8 cellular contexts compared by ENCODE assay signal in the genomic region with DNA sequence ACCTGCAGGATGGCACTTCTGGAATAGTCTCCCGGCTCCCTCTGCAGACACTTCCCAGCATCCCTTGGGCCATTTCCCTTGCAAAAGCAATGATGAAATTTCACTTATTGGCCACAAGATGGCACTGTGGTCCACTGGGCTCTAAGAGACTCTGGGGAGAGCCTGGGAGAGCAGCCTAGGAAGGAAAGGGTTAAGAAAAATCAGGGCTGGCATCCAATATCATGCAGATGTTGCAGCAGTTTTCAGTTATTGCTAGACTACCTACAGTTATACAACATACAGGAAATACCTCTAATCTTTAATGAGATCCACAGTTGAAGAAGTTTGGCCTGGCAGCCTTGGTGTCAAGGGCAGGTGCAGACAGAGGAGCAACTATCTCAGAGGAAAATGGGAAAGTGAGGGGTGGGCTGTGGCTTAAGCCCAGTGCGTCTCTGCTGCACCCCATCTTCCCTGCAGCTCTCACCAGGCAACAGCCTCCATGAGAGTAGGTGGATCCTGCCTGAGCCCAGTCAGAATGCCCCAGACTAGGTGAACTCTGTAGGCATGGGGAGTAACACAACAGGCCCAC.
DNase-seq lines count a peak whose midpoint lies in the region; ATAC-seq, FAIRE-seq and TF ChIP-seq lines count a peak whose summit lies in the region.

No MANE protein-coding gene starts in this region.

- intact Hi-C loops in K562 (cut with micrococcal nuclease): no loop called here

- H3K4me3 ChIP-seq in K562: no peak overlapping the region

- TF ChIP-seq CTCF in K562 (IDR thresholded peaks at IDR 0.05 in 2 of 3, conservative IDR thresholded peaks at IDR 0.05 in 1 of 3; ENCODE audit: insufficient read depth in 2 of 3, low read depth in 1 of 3, low read length in 3 of 3): peak; percentile 78 to 94 (median 88)

- no peak overlapping the region for H3K27ac ChIP-seq in K562 (ENCODE audit: extremely low read depth, low read depth, low read length)

- DNase-seq in NCI-H2107 treated with DMSO at 0.1 percent for 48 hours (lab: John Stamatoyannopoulos, UW; ENCODE audit: unreplicated experiment) (peak; percentile 40), NCI-H2107 (lab: John Stamatoyannopoulos, UW) (no peak), NCI-H82 treated with DMSO at 0.1 percent for 48 hours (lab: John Stamatoyannopoulos, UW; ENCODE audit: unreplicated experiment) (peak; percentile 63), K562 (ENCODE audit: extremely low read depth in 1 of 4, low spot score in 3 of 4) (peak; percentile 64 to 79 (median 76)), iris pigment epithelial cell (ENCODE audit: low read depth) (peak; percentile 78), stromal cell of bone marrow (ENCODE audit: low read depth) (peak; percentile 68)

- peak; percentile 90 for ATAC-seq in GM19452 (IDR thresholded peaks at IDR 0.05; ENCODE audit: unreplicated experiment)
- peak; percentile 82 for ATAC-seq in HG03439 (IDR thresholded peaks at IDR 0.05; ENCODE audit: unreplicated experiment)
- peak; percentile 99 for ATAC-seq in K562

- TF ChIP-seq EP300 in K562 (IDR thresholded peaks at IDR 0.05; ENCODE audit: low read length): no peak

- POLR2A ChIA-PET in K562 (lab: Yijun Ruan, JAX): interaction anchor here (0.6 kb wide), 2 partner anchors 657 to 750 kb away, joined by 3 to 4 read pairs; no protein-coding TSS in a partner anchor

- no peaks in the 10 kb centered on the region for H4K20me1 ChIP-seq in K562 (replicated peaks; ENCODE audit: control insufficient read depth, insufficient read depth, low read length)

- FAIRE-seq in K562 (lab: Jason Lieb, UNC): peak; percentile 93

- peaks cover 0 to 5% of the 10 kb centered on the region in 2 experiments; a peak in 1 of 5 replicates for H3K27me3 ChIP-seq in K562 (ENCODE audit: control insufficient read depth in 2 of 2, insufficient read depth in 2 of 2, low read length in 2 of 2)

- no peaks in the 10 kb centered on the region for H3K36me3 ChIP-seq in K562 (ENCODE audit: control insufficient read depth, insufficient read depth, low read length)

- no peaks in the 10 kb centered on the region for H3K9me3 ChIP-seq in K562 (replicated peaks; ENCODE audit: control insufficient read depth, insufficient read depth, low read depth, low read length)

- peak overlapping the region; percentile 21; the same call in 1 of the 2 replicates for H2AFZ ChIP-seq in K562 (ENCODE audit: low read depth, low read length)

- H3K9ac ChIP-seq in K562 (ENCODE audit: insufficient read depth in 1 of 2, low read depth in 2 of 2, low read length in 2 of 2): no peak overlapping the region

- CTCF ChIA-PET in K562 (lab: Yijun Ruan, JAX; ENCODE audit: low intra/inter-chr PET ratio): interaction anchor here (0.7 to 1.1 kb wide), 2 partner anchors 54 to 55 kb away, joined by 3 to 4 read pairs; no protein-coding TSS in a partner anchor

- peak; percentile 33 to 41 for TF ChIP-seq RAD21 in K562 (CRISPR knock-in tag; conservative IDR thresholded peaks at IDR 0.05 in 1 of 2, IDR thresholded peaks at IDR 0.05 in 1 of 2)

- no peaks in the 10 kb centered on the region for H3K9me1 ChIP-seq in K562 (ENCODE audit: control insufficient read depth, insufficient read depth, low read length)

- 0% methylated on average over 2 of the region's 2 CpGs for WGBS in K562 (ENCODE audit: insufficient coverage, low coverage, missing lambda C conversion rate)

- in situ Hi-C loops in K562 (cut with MboI): no loop called here

- BruUV-seq in K562 (replicated peaks; lab: Mats Ljungman, UMichigan): no TSS peak

- no peak for TF ChIP-seq POLR2A in K562 (conservative IDR thresholded peaks at IDR 0.05)

- no peaks in the 10 kb centered on the region for H3K4me1 ChIP-seq in K562 (replicated peaks in 1 of 2; ENCODE audit: control insufficient read depth in 2 of 2, insufficient read depth in 2 of 2, low read length in 2 of 2)

- no peaks in the 10 kb centered on the region for H3K79me2 ChIP-seq in K562 (ENCODE audit: control insufficient read depth, insufficient read depth, low read length)

- H3K4me2 ChIP-seq in K562 (ENCODE audit: insufficient read depth, low read length): no peak overlapping the region

TF ChIP-seq in K562, 482 proteins besides CTCF, POLR2A, EP300 and RAD21 (continues in another document):
- TF ChIP-seq HNRNPUL1 (IDR thresholded peaks at IDR 0.05; ENCODE audit: low read length) (no peak), CEBPG (CRISPR knock-in tag; IDR thresholded peaks at IDR 0.05) (peak; percentile 50), CEBPG (tag; conservative IDR thresholded peaks at IDR 0.05 in 1 of 2, IDR thresholded peaks at IDR 0.05 in 1 of 2) (peak; percentile 71 to 76), ARID4B (CRISPR knock-in tag; IDR thresholded peaks at IDR 0.05) (no peak), ZFP1 (CRISPR knock-in tag; IDR thresholded peaks at IDR 0.05) (no peak), PTTG1 (tag; IDR thresholded peaks at IDR 0.05; ENCODE audit: low read depth) (no peak), TCFL5 (CRISPR knock-in tag; conservative IDR thresholded peaks at IDR 0.05) (no peak), SRSF7 (optimal IDR thresholded peaks at IDR 0.05; ENCODE audit: low read depth, low read length) (no peak), CEBPB (tag; IDR thresholded peaks at IDR 0.05) (peak; percentile 63; the same call in 1 of the 2 replicates), ZNF395 (CRISPR knock-in tag; IDR thresholded peaks at IDR 0.05) (0 out of 2 replicates have a peak, but pooled peaks have one; percentile 26), JUND (IDR thresholded peaks at IDR 0.05; ENCODE audit: borderline replicate concordance, low read depth, low read length) (peak; percentile 55; the same call in 1 of the 2 replicates), JUND (tag; IDR thresholded peaks at IDR 0.05; ENCODE audit: borderline replicate concordance, low read depth, low read length) (no peak; the same call in 2 of the 3 replicates)
- TF ChIP-seq, protein P1, sequence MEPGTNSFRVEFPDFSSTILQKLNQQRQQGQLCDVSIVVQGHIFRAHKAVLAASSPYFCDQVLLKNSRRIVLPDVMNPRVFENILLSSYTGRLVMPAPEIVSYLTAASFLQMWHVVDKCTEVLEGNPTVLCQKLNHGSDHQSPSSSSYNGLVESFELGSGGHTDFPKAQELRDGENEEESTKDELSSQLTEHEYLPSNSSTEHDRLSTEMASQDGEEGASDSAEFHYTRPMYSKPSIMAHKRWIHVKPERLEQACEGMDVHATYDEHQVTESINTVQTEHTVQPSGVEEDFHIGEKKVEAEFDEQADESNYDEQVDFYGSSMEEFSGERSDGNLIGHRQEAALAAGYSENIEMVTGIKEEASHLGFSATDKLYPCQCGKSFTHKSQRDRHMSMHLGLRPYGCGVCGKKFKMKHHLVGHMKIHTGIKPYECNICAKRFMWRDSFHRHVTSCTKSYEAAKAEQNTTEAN (CRISPR knock-in tag; IDR thresholded peaks at IDR 0.05): no peak
